15 cellular contexts compared by ENCODE assay signal in the genomic region with DNA sequence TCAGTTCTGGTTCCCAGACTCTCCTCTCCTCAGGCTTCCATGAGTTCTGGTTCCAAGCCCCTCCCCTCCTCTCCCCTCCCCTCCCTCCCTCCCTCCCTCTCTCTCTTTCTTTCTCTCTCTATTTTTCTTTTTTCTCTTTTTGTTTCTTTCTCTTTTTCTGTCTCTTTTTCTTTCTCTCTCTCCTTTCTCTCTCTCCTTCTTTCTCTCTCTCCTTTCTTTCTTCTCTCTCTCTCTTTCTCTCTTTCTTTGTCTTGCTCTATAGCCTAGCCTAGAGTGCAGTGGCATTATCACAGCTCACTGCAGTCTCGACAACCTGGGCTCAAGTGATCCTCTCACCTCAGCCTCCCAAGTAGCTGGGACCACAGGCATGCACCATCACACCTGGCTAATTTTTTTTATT. TPM values are rescaled to one million over a fixed set of nuclear protein-coding genes. Genes with fewer than 3 reads are reported as not detected.
DNase-seq lines count a peak whose midpoint lies in the region; ATAC-seq and TF ChIP-seq lines count a peak whose summit lies in the region.
"Had no signal": no experiment of that assay in that cellular context is flagged by ENCODE, and none has a peak within 500 bp of the region (broad histone marks: within the 10 kb centered on the region; RNA-seq: fewer than 3 reads in every experiment).

No MANE protein-coding gene starts in this region.

- no peak overlapping the region for H3K4me3 Mint-ChIP-seq in activated CD4-positive, alpha-beta T cell treated with anti-CD3 and anti-CD28 coated beads, Interleukin-2, amount 10 ng/mL, durations not matched to agents 7 days and 5 days
- H3K4me3 Mint-ChIP-seq in nephron progenitor cell, result no peak overlapping the region
- H3K4me3 Mint-ChIP-seq: CD4-positive, alpha-beta T cell had no signal

- no peaks in the 10 kb centered on the region for H3K36me3 Mint-ChIP-seq in activated CD4-positive, alpha-beta T cell treated with anti-CD3 and anti-CD28 coated beads, Interleukin-2, amount 10 ng/mL, durations not matched to agents 7 days and 5 days (ENCODE audit: low read depth)
- no peaks in the 10 kb centered on the region for H3K36me3 Mint-ChIP-seq in nephron progenitor cell (ENCODE audit: low read depth)

- TF ChIP-seq CTCF in nephron progenitor cell (IDR thresholded peaks at IDR 0.05), result no peak

- POLR2A ChIA-PET in activated CD4-positive, alpha-beta T cell treated with anti-CD3 and anti-CD28 coated beads, Interleukin-2, amount 10 ng/mL, durations not matched to agents 7 days and 5 days (lab: Charles Lee), result no interaction called here

- CTCF ChIA-PET in activated CD4-positive, alpha-beta T cell treated with anti-CD3 and anti-CD28 coated beads, Interleukin-2, amount 10 ng/mL, durations not matched to agents 7 days and 5 days (lab: Charles Lee), result interaction anchor here (0.6 to 4.5 kb wide), 6 partner anchors 18 to 211 kb away, joined by 3 to 19 read pairs (median 4); partner anchors contain the start of gene PHAF1

- no peaks in the 10 kb centered on the region for H3K27me3 Mint-ChIP-seq in activated CD4-positive, alpha-beta T cell treated with anti-CD3 and anti-CD28 coated beads, Interleukin-2, amount 10 ng/mL, durations not matched to agents 7 days and 5 days
- H3K27me3 Mint-ChIP-seq in nephron progenitor cell (ENCODE audit: low read depth, poor library complexity), result peaks cover 42% of the 10 kb centered on the region

- ATAC-seq in HG03442 (IDR thresholded peaks at IDR 0.05; ENCODE audit: unreplicated experiment), result no peak
- ATAC-seq in activated CD4-positive, CD25-positive, alpha-beta regulatory T cell treated with anti-CD3 and anti-CD28 coated beads, Interleukin-2, amount 50 U/mL, for 24 hours, result no peak

- peaks cover 44% of the 10 kb centered on the region for H3K4me1 Mint-ChIP-seq in activated CD4-positive, alpha-beta T cell treated with anti-CD3 and anti-CD28 coated beads, Interleukin-2, amount 10 ng/mL, durations not matched to agents 7 days and 5 days
- H3K4me1 Mint-ChIP-seq in nephron progenitor cell, result peaks cover 14% of the 10 kb centered on the region

- peak overlapping the region; percentile 79 for H3K27ac Mint-ChIP-seq in activated CD4-positive, alpha-beta T cell treated with anti-CD3 and anti-CD28 coated beads, Interleukin-2, amount 10 ng/mL, durations not matched to agents 7 days and 5 days
- H3K27ac Mint-ChIP-seq in nephron progenitor cell, result peak overlapping the region; percentile 88
- H3K27ac Mint-ChIP-seq: CD4-positive, alpha-beta T cell had no signal

- H3K9me3 Mint-ChIP-seq in activated CD4-positive, alpha-beta T cell treated with anti-CD3 and anti-CD28 coated beads, Interleukin-2, amount 10 ng/mL, durations not matched to agents 7 days and 5 days, result no peaks in the 10 kb centered on the region
- no peaks in the 10 kb centered on the region for H3K9me3 Mint-ChIP-seq in nephron progenitor cell
- H3K9me3 Mint-ChIP-seq: CD4-positive, alpha-beta T cell had no signal

- H3K27ac ChIP-seq in angular gyrus (ENCODE audit: low read depth, low read length), result peak overlapping the region; percentile 30
- H3K27ac ChIP-seq: GM23248, KMS-11, SJCRH30 had no signal

- DNase-seq in activated CD4-positive, alpha-beta T cell treated with anti-CD3 and anti-CD28 coated beads, Interleukin-2, amount 10 ng/mL, durations not matched to agents 7 days and 5 days, result no peak
- no peak for DNase-seq in activated CD4-positive, alpha-beta T cell treated with anti-CD3 and anti-CD28 coated beads for 4 hours
- no peak for DNase-seq in nephron progenitor cell
- no peak for DNase-seq in activated gamma-delta T cell (lab: John Stamatoyannopoulos, UW)
- no peak for DNase-seq in midbrain (lab: John Stamatoyannopoulos, UW)
- DNase-seq: NK-92 treated with Interleukin-12 subunit alpha and Interleukin-12 subunit beta, amount 100 ng/mL, for 24 hours had no signal

RNA-seq across cellular contexts. Expression of gene CES3, which starts 0.8 kb away (rescaled TPM):
- 1 to 10 TPM; 5.9 to 6.4 TPM for total RNA-seq in activated CD4-positive, alpha-beta T cell treated with anti-CD3 and anti-CD28 coated beads, Interleukin-2, amount 10 ng/mL, durations not matched to agents 7 days and 5 days
- total RNA-seq: GM23248, IMR-90, RPMI7951 had no signal

RNA-seq across cellular contexts. Expression of gene CES2, which starts 25.0 kb away (rescaled TPM):
- 10 to 100 TPM; 31.5 to 34.9 TPM for total RNA-seq in activated CD4-positive, alpha-beta T cell treated with anti-CD3 and anti-CD28 coated beads, Interleukin-2, amount 10 ng/mL, durations not matched to agents 7 days and 5 days

RNA-seq across cellular contexts. Expression of gene CIAO2B, which starts 26.1 kb away (rescaled TPM):
- 100 to 1,000 TPM in 1 of 2 experiments, 10 to 100 TPM in 1; 95.2 to 112 TPM for total RNA-seq in activated CD4-positive, alpha-beta T cell treated with anti-CD3 and anti-CD28 coated beads, Interleukin-2, amount 10 ng/mL, durations not matched to agents 7 days and 5 days

RNA-seq across cellular contexts. Expression of gene CES4A, which starts 28.1 kb away (rescaled TPM):
- total RNA-seq in activated CD4-positive, alpha-beta T cell treated with anti-CD3 and anti-CD28 coated beads, Interleukin-2, amount 10 ng/mL, durations not matched to agents 7 days and 5 days, result 10 to 100 TPM; 28.9 to 30.5 TPM
- total RNA-seq: SJCRH30 had no signal

RNA-seq across cellular contexts. Expression of gene RRAD, which starts 34.9 kb away (rescaled TPM):
- total RNA-seq in activated CD4-positive, alpha-beta T cell treated with anti-CD3 and anti-CD28 coated beads, Interleukin-2, amount 10 ng/mL, durations not matched to agents 7 days and 5 days, result under 1 TPM; 0.20 to 0.23 TPM
